In genomic region chr5:163408311-163408923, GRCh38 we compare ENCODE assay signal across 2 cellular contexts.
A peak's percentile ranks its signal among the peaks of the same experiment; 100 is the strongest.
TF ChIP-seq lines count a peak whose summit lies in the region.

No MANE protein-coding gene starts in this region.

TF ChIP-seq in HCT116, 20 proteins besides CTCF, POLR2A, EP300 and RAD21:
- TF ChIP-seq, protein P1, sequence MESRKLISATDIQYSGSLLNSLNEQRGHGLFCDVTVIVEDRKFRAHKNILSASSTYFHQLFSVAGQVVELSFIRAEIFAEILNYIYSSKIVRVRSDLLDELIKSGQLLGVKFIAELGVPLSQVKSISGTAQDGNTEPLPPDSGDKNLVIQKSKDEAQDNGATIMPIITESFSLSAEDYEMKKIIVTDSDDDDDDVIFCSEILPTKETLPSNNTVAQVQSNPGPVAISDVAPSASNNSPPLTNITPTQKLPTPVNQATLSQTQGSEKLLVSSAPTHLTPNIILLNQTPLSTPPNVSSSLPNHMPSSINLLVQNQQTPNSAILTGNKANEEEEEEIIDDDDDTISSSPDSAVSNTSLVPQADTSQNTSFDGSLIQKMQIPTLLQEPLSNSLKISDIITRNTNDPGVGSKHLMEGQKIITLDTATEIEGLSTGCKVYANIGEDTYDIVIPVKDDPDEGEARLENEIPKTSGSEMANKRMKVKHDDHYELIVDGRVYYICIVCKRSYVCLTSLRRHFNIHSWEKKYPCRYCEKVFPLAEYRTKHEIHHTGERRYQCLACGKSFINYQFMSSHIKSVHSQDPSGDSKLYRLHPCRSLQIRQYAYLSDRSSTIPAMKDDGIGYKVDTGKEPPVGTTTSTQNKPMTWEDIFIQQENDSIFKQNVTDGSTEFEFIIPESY (IDR thresholded peaks at IDR 0.05; ENCODE audit: extremely low read depth, insufficient replicate concordance, low read length): no peak
- TF ChIP-seq CEBPB (IDR thresholded peaks at IDR 0.05; ENCODE audit: low read depth) (no peak), EZH2 (IDR thresholded peaks at IDR 0.05) (no peak), JUND (IDR thresholded peaks at IDR 0.05) (no peak), ZFX (IDR thresholded peaks at IDR 0.05) (no peak), ZNF274 (IDR thresholded peaks at IDR 0.05; ENCODE audit: low read depth, low read length) (no peak), FOSL1 (IDR thresholded peaks at IDR 0.05; ENCODE audit: low read depth) (no peak), CBX3 (IDR thresholded peaks at IDR 0.05; ENCODE audit: low read depth) (no peak), SP1 (IDR thresholded peaks at IDR 0.05; ENCODE audit: low read depth) (no peak), TCF7L2 (IDR thresholded peaks at IDR 0.05; ENCODE audit: borderline replicate concordance, extremely low read depth, insufficient read depth, insufficient read length) (no peak), ELF1 (IDR thresholded peaks at IDR 0.05; ENCODE audit: borderline replicate concordance, low read depth) (no peak), POLR2AphosphoS5 (IDR thresholded peaks at IDR 0.05; ENCODE audit: low read depth, low read length) (no peak), SIN3A (IDR thresholded peaks at IDR 0.05; ENCODE audit: low read depth) (no peak), EZH2phosphoT487 (IDR thresholded peaks at IDR 0.05; ENCODE audit: borderline replicate concordance) (no peak)
- TF ChIP-seq, protein P2, sequence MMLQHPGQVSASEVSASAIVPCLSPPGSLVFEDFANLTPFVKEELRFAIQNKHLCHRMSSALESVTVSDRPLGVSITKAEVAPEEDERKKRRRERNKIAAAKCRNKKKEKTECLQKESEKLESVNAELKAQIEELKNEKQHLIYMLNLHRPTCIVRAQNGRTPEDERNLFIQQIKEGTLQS (IDR thresholded peaks at IDR 0.05): no peak

TF ChIP-seq in K562, 482 proteins besides CTCF, POLR2A, EP300 and RAD21 (continues in another document):
- TF ChIP-seq ZNF347 (CRISPR knock-in tag; IDR thresholded peaks at IDR 0.05; ENCODE audit: low read depth): no peak
- no peak for TF ChIP-seq ELF2 (CRISPR knock-in tag; IDR thresholded peaks at IDR 0.05)
- TF ChIP-seq HDAC2 (IDR thresholded peaks at IDR 0.05): no peak
- TF ChIP-seq, protein P3, sequence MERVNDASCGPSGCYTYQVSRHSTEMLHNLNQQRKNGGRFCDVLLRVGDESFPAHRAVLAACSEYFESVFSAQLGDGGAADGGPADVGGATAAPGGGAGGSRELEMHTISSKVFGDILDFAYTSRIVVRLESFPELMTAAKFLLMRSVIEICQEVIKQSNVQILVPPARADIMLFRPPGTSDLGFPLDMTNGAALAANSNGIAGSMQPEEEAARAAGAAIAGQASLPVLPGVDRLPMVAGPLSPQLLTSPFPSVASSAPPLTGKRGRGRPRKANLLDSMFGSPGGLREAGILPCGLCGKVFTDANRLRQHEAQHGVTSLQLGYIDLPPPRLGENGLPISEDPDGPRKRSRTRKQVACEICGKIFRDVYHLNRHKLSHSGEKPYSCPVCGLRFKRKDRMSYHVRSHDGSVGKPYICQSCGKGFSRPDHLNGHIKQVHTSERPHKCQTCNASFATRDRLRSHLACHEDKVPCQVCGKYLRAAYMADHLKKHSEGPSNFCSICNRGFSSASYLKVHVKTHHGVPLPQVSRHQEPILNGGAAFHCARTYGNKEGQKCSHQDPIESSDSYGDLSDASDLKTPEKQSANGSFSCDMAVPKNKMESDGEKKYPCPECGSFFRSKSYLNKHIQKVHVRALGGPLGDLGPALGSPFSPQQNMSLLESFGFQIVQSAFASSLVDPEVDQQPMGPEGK (CRISPR knock-in tag; IDR thresholded peaks at IDR 0.05; ENCODE audit: borderline replicate concordance): no peak
- no peak for TF ChIP-seq PTBP1 (IDR thresholded peaks at IDR 0.05; ENCODE audit: low read depth, low read length)
- peak; percentile 52 for TF ChIP-seq PKNOX1 (IDR thresholded peaks at IDR 0.05)
- TF ChIP-seq CCNT2 (IDR thresholded peaks at IDR 0.05; ENCODE audit: borderline replicate concordance, extremely low read depth, insufficient read length, low read depth, low read length): no peak
- TF ChIP-seq HDAC3 (IDR thresholded peaks at IDR 0.05; ENCODE audit: borderline replicate concordance, partially characterized antibody): no peak
- TF ChIP-seq TEAD2 (tag; IDR thresholded peaks at IDR 0.05): 0 out of 2 replicates have a peak, but pooled peaks have one; percentile 24
- TF ChIP-seq HLTF (IDR thresholded peaks at IDR 0.05): no peak
- no peak for TF ChIP-seq ZBTB43 (CRISPR knock-in tag; IDR thresholded peaks at IDR 0.05)
- TF ChIP-seq SMC3 (conservative IDR thresholded peaks at IDR 0.05; ENCODE audit: insufficient read depth, low read depth, low read length): peak; percentile 69
- no peak for TF ChIP-seq ZNF79 (CRISPR knock-in tag; IDR thresholded peaks at IDR 0.05; ENCODE audit: low read depth)
- no peak for TF ChIP-seq ATF4 (CRISPR knock-in tag; IDR thresholded peaks at IDR 0.05)
- no peak for TF ChIP-seq TFAM (CRISPR knock-in tag; conservative IDR thresholded peaks at IDR 0.05)
- no peak for TF ChIP-seq NBN (IDR thresholded peaks at IDR 0.05; ENCODE audit: low read depth)
- TF ChIP-seq SMAD4 (CRISPR knock-in tag; conservative IDR thresholded peaks at IDR 0.05): no peak
- TF ChIP-seq, protein P4, sequence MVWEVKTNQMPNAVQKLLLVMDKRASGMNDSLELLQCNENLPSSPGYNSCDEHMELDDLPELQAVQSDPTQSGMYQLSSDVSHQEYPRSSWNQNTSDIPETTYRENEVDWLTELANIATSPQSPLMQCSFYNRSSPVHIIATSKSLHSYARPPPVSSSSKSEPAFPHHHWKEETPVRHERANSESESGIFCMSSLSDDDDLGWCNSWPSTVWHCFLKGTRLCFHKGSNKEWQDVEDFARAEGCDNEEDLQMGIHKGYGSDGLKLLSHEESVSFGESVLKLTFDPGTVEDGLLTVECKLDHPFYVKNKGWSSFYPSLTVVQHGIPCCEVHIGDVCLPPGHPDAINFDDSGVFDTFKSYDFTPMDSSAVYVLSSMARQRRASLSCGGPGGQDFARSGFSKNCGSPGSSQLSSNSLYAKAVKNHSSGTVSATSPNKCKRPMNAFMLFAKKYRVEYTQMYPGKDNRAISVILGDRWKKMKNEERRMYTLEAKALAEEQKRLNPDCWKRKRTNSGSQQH (CRISPR knock-in tag; IDR thresholded peaks at IDR 0.05): no peak
- no peak for TF ChIP-seq ZNF668 (CRISPR knock-in tag; IDR thresholded peaks at IDR 0.05)
- TF ChIP-seq, protein P5, sequence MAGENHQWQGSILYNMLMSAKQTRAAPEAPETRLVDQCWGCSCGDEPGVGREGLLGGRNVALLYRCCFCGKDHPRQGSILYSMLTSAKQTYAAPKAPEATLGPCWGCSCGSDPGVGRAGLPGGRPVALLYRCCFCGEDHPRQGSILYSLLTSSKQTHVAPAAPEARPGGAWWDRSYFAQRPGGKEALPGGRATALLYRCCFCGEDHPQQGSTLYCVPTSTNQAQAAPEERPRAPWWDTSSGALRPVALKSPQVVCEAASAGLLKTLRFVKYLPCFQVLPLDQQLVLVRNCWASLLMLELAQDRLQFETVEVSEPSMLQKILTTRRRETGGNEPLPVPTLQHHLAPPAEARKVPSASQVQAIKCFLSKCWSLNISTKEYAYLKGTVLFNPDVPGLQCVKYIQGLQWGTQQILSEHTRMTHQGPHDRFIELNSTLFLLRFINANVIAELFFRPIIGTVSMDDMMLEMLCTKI (IDR thresholded peaks at IDR 0.05; ENCODE audit: partially characterized antibody): no peak
- TF ChIP-seq ZNF75A (CRISPR knock-in tag; IDR thresholded peaks at IDR 0.05): no peak
- TF ChIP-seq STAG1 (CRISPR knock-in tag; IDR thresholded peaks at IDR 0.05; ENCODE audit: borderline replicate concordance): peak; percentile 18; the same call in 1 of the 2 replicates
- no peak for TF ChIP-seq POLR2AphosphoS5 (IDR thresholded peaks at IDR 0.05; ENCODE audit: control insufficient read depth, insufficient read depth, low read depth, low read length)
- no peak for TF ChIP-seq HMGN3 (IDR thresholded peaks at IDR 0.05; ENCODE audit: borderline replicate concordance, extremely low read depth, insufficient read length, low read depth, low read length)
- no peak for TF ChIP-seq ZNF589 (CRISPR knock-in tag; IDR thresholded peaks at IDR 0.05; ENCODE audit: low read depth)
- TF ChIP-seq POLR2G (IDR thresholded peaks at IDR 0.05; ENCODE audit: low read depth, low read length): no peak
- TF ChIP-seq SETDB1 (IDR thresholded peaks at IDR 0.05; ENCODE audit: low read length): no peak
- TF ChIP-seq SRSF9 (IDR thresholded peaks at IDR 0.05; ENCODE audit: borderline replicate concordance, low read depth, low read length): no peak
- TF ChIP-seq ZNF24 (IDR thresholded peaks at IDR 0.05): no peak
- TF ChIP-seq TBP (optimal IDR thresholded peaks at IDR 0.05; ENCODE audit: low read depth, low read length): no peak
- TF ChIP-seq ZNF655 (CRISPR knock-in tag; IDR thresholded peaks at IDR 0.05): no peak
- TF ChIP-seq CHD1 (IDR thresholded peaks at IDR 0.05; ENCODE audit: low read length): no peak
